In genomic region chr4:107036602-107037151, GRCh38 we compare ENCODE assay signal across 8 cellular contexts. TPM values are rescaled to one million over a fixed set of nuclear protein-coding genes. Genes with fewer than 3 reads are reported as not detected.
A peak's percentile ranks its signal among the peaks of the same experiment; 100 is the strongest.
DNase-seq lines count a peak whose midpoint lies in the region; ATAC-seq and TF ChIP-seq lines count a peak whose summit lies in the region.

No MANE protein-coding gene starts in this region.

- TF ChIP-seq CTCF in AG10803 (conservative IDR thresholded peaks at IDR 0.05; ENCODE audit: low read length) (no peak), HL-60 (IDR thresholded peaks at IDR 0.05; ENCODE audit: insufficient read depth, low read length) (no peak), chondrocyte (IDR thresholded peaks at IDR 0.05) (no peak), adrenal gland (IDR thresholded peaks at IDR 0.05) (no peak)

- TF ChIP-seq POLR2A in adrenal gland (IDR thresholded peaks at IDR 0.05): no peak

- H3K27ac ChIP-seq in HL-60 (replicated peaks) (no peak overlapping the region), adrenal gland (no peak overlapping the region)

- peak overlapping the region; percentile 88 for H3K27ac Mint-ChIP-seq in chondrocyte (ENCODE audit: unreplicated experiment)
- H3K27ac Mint-ChIP-seq in naive thymus-derived CD8-positive, alpha-beta T cell: no peak overlapping the region

- POLR2A ChIA-PET in naive thymus-derived CD8-positive, alpha-beta T cell (lab: Charles Lee): no interaction called here

- H3K9me3 Mint-ChIP-seq in chondrocyte (ENCODE audit: low read depth): no peaks in the 10 kb centered on the region
- H3K9me3 Mint-ChIP-seq in naive thymus-derived CD8-positive, alpha-beta T cell: peaks cover 0 to 7% (median 0%) of the 10 kb centered on the region in 9 donors

- DNase-seq in AG10803 (ENCODE audit: low read depth): no peak
- DNase-seq in HL-60 (ENCODE audit: low read depth in 1 of 2, low spot score in 1 of 2): no peak
- peak; percentile 75 for DNase-seq in chondrocyte (ENCODE audit: low spot score)
- no peak for DNase-seq in naive thymus-derived CD8-positive, alpha-beta T cell
- DNase-seq in NCI-H524 treated with DMSO at 0.1 percent for 48 hours (lab: John Stamatoyannopoulos, UW): no peak
- DNase-seq in HUDEP-2 (lab: John Stamatoyannopoulos, UW; ENCODE audit: unreplicated experiment in 76 of 76): no peak
- no peak for DNase-seq in adrenal gland

- peaks cover 31% of the 10 kb centered on the region for H3K27me3 ChIP-seq in HL-60 (ENCODE audit: insufficient read depth, poor library complexity, severe bottlenecking)
- H3K27me3 ChIP-seq in adrenal gland: peaks cover 44% of the 10 kb centered on the region

- H3K27me3 Mint-ChIP-seq in chondrocyte (ENCODE audit: low read depth): no peaks in the 10 kb centered on the region
- H3K27me3 Mint-ChIP-seq in naive thymus-derived CD8-positive, alpha-beta T cell: peaks cover 44 to 82% (median 52%) of the 10 kb centered on the region in 5 donors

- no peaks in the 10 kb centered on the region for H3K36me3 ChIP-seq in adrenal gland (replicated peaks in 1 of 2)

- 4 to 13% (median 4%) methylated on average over 18 of the region's 18 CpGs for WGBS in adrenal gland, 4 donors

- H3K36me3 Mint-ChIP-seq in chondrocyte (ENCODE audit: low read depth): no peaks in the 10 kb centered on the region
- peaks cover 0 to 2% (median 0%) of the 10 kb centered on the region in 3 donors for H3K36me3 Mint-ChIP-seq in naive thymus-derived CD8-positive, alpha-beta T cell

- H3K4me1 Mint-ChIP-seq in chondrocyte (ENCODE audit: low read depth): peaks cover 44% of the 10 kb centered on the region
- peaks cover 15 to 37% (median 21%) of the 10 kb centered on the region in 4 donors for H3K4me1 Mint-ChIP-seq in naive thymus-derived CD8-positive, alpha-beta T cell

- peak overlapping the region; percentile 98 for H3K4me3 Mint-ChIP-seq in chondrocyte (ENCODE audit: unreplicated experiment)
- peak overlapping the region; percentile 56 to 77 (median 68) for H3K4me3 Mint-ChIP-seq in naive thymus-derived CD8-positive, alpha-beta T cell

- H3K4me3 ChIP-seq in AG10803 (ENCODE audit: low read length): peak overlapping the region; percentile 70
- peak overlapping the region; percentile 63 for H3K4me3 ChIP-seq in HL-60 (replicated peaks; ENCODE audit: insufficient read depth, low read length)
- peak overlapping the region in 1 of 4 donors; percentile 47 for H3K4me3 ChIP-seq in adrenal gland

- no peak for ATAC-seq in naive thymus-derived CD8-positive, alpha-beta T cell
- ATAC-seq in GM21515 (IDR thresholded peaks at IDR 0.05; ENCODE audit: unreplicated experiment): no peak

- intact Hi-C loops in adrenal gland (cut with DNase I): no loop called here

- peaks cover 0 to 18% of the 10 kb centered on the region in 2 donors for H3K4me1 ChIP-seq in adrenal gland (replicated peaks in 1 of 2)

- no peaks in the 10 kb centered on the region for H3K9me3 ChIP-seq in adrenal gland (replicated peaks in 1 of 3)

RNA-seq across cellular contexts. Expression of gene DKK2, which starts 0.6 kb away (rescaled TPM):
- 107 to 259 TPM (median 109 TPM) in 3 replicates for total RNA-seq in chondrocyte
- not detected for total RNA-seq in naive thymus-derived CD8-positive, alpha-beta T cell
- polyA plus RNA-seq in naive thymus-derived CD8-positive, alpha-beta T cell: not detected
- total RNA-seq in adrenal gland: 1 to 10 TPM in 2 of 8 donors, under 1 TPM in 6; 0.14 to 1.2 (median 0.56) TPM
- under 1 TPM; 0.24 to 0.94 (median 0.86) TPM for polyA plus RNA-seq in adrenal gland

Comparison
In these comparisons a context has a peak if more than half of its experiments do, and no peak if none do; other contexts are left out.
1. RNA of gene DKK2, which starts 0.6 kb away (total RNA-seq): 107 to 259 TPM in chondrocyte; 0.14 to 1.2 TPM in adrenal gland and not detected in naive thymus-derived CD8-positive, alpha-beta T cell; every median in the first group is over 10 times any median in the second.